In genomic region chr17:7780736-7781135, GRCh38 we compare ENCODE assay signal across 25 cellular contexts.
"Had no signal": no experiment of that assay in that cellular context is flagged by ENCODE, and none has a peak within 500 bp of the region (broad histone marks: within the 10 kb centered on the region; RNA-seq: fewer than 3 reads in every experiment).

No MANE protein-coding gene starts in this region.

- H3K4me3 ChIP-seq: stomach, suprapubic skin, testis, thoracic aorta, thyroid gland, tibial artery, tibial nerve, transverse colon, upper lobe of left lung, upper lobe of right lung, uterus, vagina had no signal

- DNase-seq: stimulated activated CD4-positive, alpha-beta T cell treated with anti-CD3 and anti-CD28 coated beads, Interleukin-2, amount 100 ng/mL, for 48 hours; stimulated activated CD4-positive, alpha-beta T cell treated with anti-CD3 and anti-CD28 coated beads, Interleukin-4, amount 100 ng/mL, for 1 hour; stimulated activated CD4-positive, alpha-beta T cell treated with anti-CD3 and anti-CD28 coated beads, Interleukin-4, amount 100 ng/mL, for 24 hours; stimulated activated CD4-positive, alpha-beta T cell treated with anti-CD3 and anti-CD28 coated beads, Interleukin-4, amount 100 ng/mL, for 4 hours; stimulated activated CD8-positive, alpha-beta memory T cell treated with anti-CD3 and anti-CD28 coated beads, Interleukin-4, amount 100 ng/mL, for 48 hours; stimulated activated naive CD4-positive, alpha-beta T cell; stimulated activated naive CD4-positive, alpha-beta T cell treated with Interleukin-2 at 50 U/mL for 16 hours; stimulated activated naive CD8-positive, alpha-beta T cell treated with anti-CD3 and anti-CD28 coated beads, Interleukin-15, amount 100 ng/mL, for 72 hours; stimulated activated naive CD8-positive, alpha-beta T cell treated with anti-CD3 and anti-CD28 coated beads, Interleukin-15, Interleukin-2, amounts not matched to agents 100 U/mL and 50 U/mL, for 24 hours; stomach; substantia nigra; testis; tibial artery; transverse colon; trophoblast cell; upper lobe of right lung; uterus had no signal

- FAIRE-seq: urothelium cell line had no signal

- H3K4me1 ChIP-seq: suprapubic skin, testis, tibial artery, tibial nerve, transverse colon, upper lobe of right lung, uterus, vagina had no signal

- ATAC-seq: stimulated activated effector memory CD8-positive, alpha-beta T cell treated with anti-CD3 and anti-CD28 coated beads, Interleukin-12 subunit alpha, Interleukin-12 subunit beta, amount 100 ng/mL, for 72 hours; stimulated activated naive CD8-positive, alpha-beta T cell treated with anti-CD3 and anti-CD28 coated beads, Interleukin-15, amount 100 ng/mL, for 72 hours; stimulated activated naive CD8-positive, alpha-beta T cell treated with anti-CD3 and anti-CD28 coated beads, Interleukin-15, Interleukin-2, amounts not matched to agents 100 U/mL and 50 U/mL, for 24 hours had no signal

- H3K36me3 ChIP-seq: stomach, suprapubic skin, thoracic aorta, thyroid gland, tibial artery, tibial nerve, transverse colon, upper lobe of left lung, upper lobe of right lung, uterus, vagina had no signal

- H3K9me3 ChIP-seq: stomach, suprapubic skin, testis, thoracic aorta, thyroid gland, tibial artery, tibial nerve, transverse colon, upper lobe of left lung, upper lobe of right lung, uterus, vagina had no signal

- H3K27me3 ChIP-seq: suprapubic skin, testis, thyroid gland, transverse colon, upper lobe of left lung, upper lobe of right lung, uterus, vagina had no signal

- H3K27ac ChIP-seq: stomach, suprapubic skin, testis, thoracic aorta, thyroid gland, tibial artery, tibial nerve, transverse colon, upper lobe of left lung, upper lobe of right lung, uterus, vagina had no signal
